ENCODE assay signal across 9 cellular contexts in the genomic region with DNA sequence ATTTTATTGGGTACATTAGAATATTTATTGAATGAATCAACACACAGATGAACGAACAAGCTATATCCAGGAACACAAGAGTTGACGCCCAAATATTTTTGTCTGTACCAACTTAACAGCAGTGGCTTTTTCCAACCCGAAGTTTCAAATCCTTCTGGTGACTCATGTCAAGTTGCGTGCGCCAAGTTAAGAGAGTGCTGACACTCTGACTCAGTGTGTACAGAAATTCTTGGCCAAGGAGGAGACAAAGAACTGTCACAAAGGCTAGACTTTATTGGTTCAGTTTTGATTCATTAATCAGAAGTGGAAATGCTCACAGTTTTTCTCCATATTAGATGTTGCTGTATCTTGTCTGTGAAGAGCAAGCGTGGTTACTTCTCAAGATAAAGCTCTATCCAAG. TPM values are rescaled to one million over a fixed set of nuclear protein-coding genes. Genes with fewer than 3 reads are reported as not detected.
DNase-seq lines count a peak whose midpoint lies in the region; ATAC-seq and TF ChIP-seq lines count a peak whose summit lies in the region.
"Had no signal": no experiment of that assay in that cellular context is flagged by ENCODE, and none has a peak within 500 bp of the region (broad histone marks: within the 10 kb centered on the region; RNA-seq: fewer than 3 reads in every experiment).

No MANE protein-coding gene starts in this region.

- POLR2A ChIA-PET in activated CD4-positive, alpha-beta memory T cell treated with anti-CD3 and anti-CD28 coated beads, Interleukin-2, amount 10 ng/mL, durations not matched to agents 7 days and 5 days (lab: Charles Lee) = no interaction called here

- peaks cover 4% of the 10 kb centered on the region for H3K4me1 Mint-ChIP-seq in activated CD4-positive, alpha-beta memory T cell treated with anti-CD3 and anti-CD28 coated beads, Interleukin-2, amount 10 ng/mL, durations not matched to agents 7 days and 5 days
- no peaks in the 10 kb centered on the region for H3K4me1 Mint-ChIP-seq in stimulated activated naive B cell treated with anti-CD40 and anti-IgM and Interleukin-4, amounts not matched to agents 10 μg/mL and 1 μg/mL and 100 μg/mL, for 72 hours
- H3K4me1 Mint-ChIP-seq in activated T-helper 1 cell treated with anti-CD3 and anti-CD28 coated beads, Interleukin-12 subunit alpha, Interleukin-12 subunit beta, Interleukin-2, Interleukin-4 antibody, amounts not matched to agents 30 ng/mL and 10 ng/mL and 1 ng/mL, durations not matched to agents 14 hours and 24 hours and 36 hours (ENCODE audit: low read depth) = no peaks in the 10 kb centered on the region

- DNase-seq in HS-27A (ENCODE audit: low read depth) = peak; percentile 83
- DNase-seq in activated CD4-positive, alpha-beta memory T cell treated with anti-CD3 and anti-CD28 coated beads, Interleukin-2, amount 10 ng/mL, durations not matched to agents 7 days and 5 days = peak; percentile 19
- DNase-seq in heart right ventricle = no peak
- no peak for DNase-seq in stimulated activated naive B cell treated with anti-CD40 and anti-IgM and Interleukin-4, amounts not matched to agents 10 μg/mL and 1 μg/mL and 100 μg/mL, for 72 hours
- DNase-seq in activated T-helper 1 cell treated with anti-CD3 and anti-CD28 coated beads, Interleukin-12 subunit alpha, Interleukin-12 subunit beta, Interleukin-2, Interleukin-4 antibody, amounts not matched to agents 30 ng/mL and 10 ng/mL and 1 ng/mL, durations not matched to agents 14 hours and 24 hours and 36 hours (ENCODE audit: low spot score) = no peak
- DNase-seq in HuH-7.5 (ENCODE audit: low spot score) = no peak

- H3K36me3 Mint-ChIP-seq in activated CD4-positive, alpha-beta memory T cell treated with anti-CD3 and anti-CD28 coated beads, Interleukin-2, amount 10 ng/mL, durations not matched to agents 7 days and 5 days (ENCODE audit: low read depth) = no peaks in the 10 kb centered on the region
- H3K36me3 Mint-ChIP-seq in stimulated activated naive B cell treated with anti-CD40 and anti-IgM and Interleukin-4, amounts not matched to agents 10 μg/mL and 1 μg/mL and 100 μg/mL, for 72 hours = no peaks in the 10 kb centered on the region
- no peaks in the 10 kb centered on the region for H3K36me3 Mint-ChIP-seq in activated T-helper 1 cell treated with anti-CD3 and anti-CD28 coated beads, Interleukin-12 subunit alpha, Interleukin-12 subunit beta, Interleukin-2, Interleukin-4 antibody, amounts not matched to agents 30 ng/mL and 10 ng/mL and 1 ng/mL, durations not matched to agents 14 hours and 24 hours and 36 hours (ENCODE audit: low read depth)
- H3K36me3 Mint-ChIP-seq: IgD-negative memory B cell had no signal

- no peak for TF ChIP-seq CTCF in heart right ventricle (IDR thresholded peaks at IDR 0.05)

- no peaks in the 10 kb centered on the region for H3K9me3 Mint-ChIP-seq in activated CD4-positive, alpha-beta memory T cell treated with anti-CD3 and anti-CD28 coated beads, Interleukin-2, amount 10 ng/mL, durations not matched to agents 7 days and 5 days
- H3K9me3 Mint-ChIP-seq in stimulated activated naive B cell treated with anti-CD40 and anti-IgM and Interleukin-4, amounts not matched to agents 10 μg/mL and 1 μg/mL and 100 μg/mL, for 72 hours = no peaks in the 10 kb centered on the region
- no peaks in the 10 kb centered on the region for H3K9me3 Mint-ChIP-seq in activated T-helper 1 cell treated with anti-CD3 and anti-CD28 coated beads, Interleukin-12 subunit alpha, Interleukin-12 subunit beta, Interleukin-2, Interleukin-4 antibody, amounts not matched to agents 30 ng/mL and 10 ng/mL and 1 ng/mL, durations not matched to agents 14 hours and 24 hours and 36 hours
- H3K9me3 Mint-ChIP-seq: IgD-negative memory B cell had no signal

- no peak overlapping the region for H3K27ac Mint-ChIP-seq in activated CD4-positive, alpha-beta memory T cell treated with anti-CD3 and anti-CD28 coated beads, Interleukin-2, amount 10 ng/mL, durations not matched to agents 7 days and 5 days
- no peak overlapping the region for H3K27ac Mint-ChIP-seq in stimulated activated naive B cell treated with anti-CD40 and anti-IgM and Interleukin-4, amounts not matched to agents 10 μg/mL and 1 μg/mL and 100 μg/mL, for 72 hours
- H3K27ac Mint-ChIP-seq in activated T-helper 1 cell treated with anti-CD3 and anti-CD28 coated beads, Interleukin-12 subunit alpha, Interleukin-12 subunit beta, Interleukin-2, Interleukin-4 antibody, amounts not matched to agents 30 ng/mL and 10 ng/mL and 1 ng/mL, durations not matched to agents 14 hours and 24 hours and 36 hours = no peak overlapping the region
- H3K27ac Mint-ChIP-seq: IgD-negative memory B cell had no signal

- peaks cover 14% of the 10 kb centered on the region for H3K27me3 Mint-ChIP-seq in activated CD4-positive, alpha-beta memory T cell treated with anti-CD3 and anti-CD28 coated beads, Interleukin-2, amount 10 ng/mL, durations not matched to agents 7 days and 5 days
- H3K27me3 Mint-ChIP-seq in stimulated activated naive B cell treated with anti-CD40 and anti-IgM and Interleukin-4, amounts not matched to agents 10 μg/mL and 1 μg/mL and 100 μg/mL, for 72 hours = no peaks in the 10 kb centered on the region
- peaks cover 9% of the 10 kb centered on the region for H3K27me3 Mint-ChIP-seq in activated T-helper 1 cell treated with anti-CD3 and anti-CD28 coated beads, Interleukin-12 subunit alpha, Interleukin-12 subunit beta, Interleukin-2, Interleukin-4 antibody, amounts not matched to agents 30 ng/mL and 10 ng/mL and 1 ng/mL, durations not matched to agents 14 hours and 24 hours and 36 hours (ENCODE audit: insufficient read depth)

- peak; percentile 48 to 92 (median 84) for ATAC-seq in heart right ventricle
- peak; percentile 36 to 55 for ATAC-seq in stimulated activated naive B cell treated with anti-CD40 and anti-IgM and Interleukin-4, amounts not matched to agents 10 μg/mL and 1 μg/mL and 100 μg/mL, for 72 hours (replicated peaks)
- no peak for ATAC-seq in GM21825 (IDR thresholded peaks at IDR 0.05; ENCODE audit: unreplicated experiment)
- no peak for ATAC-seq in HG03354 (IDR thresholded peaks at IDR 0.05; ENCODE audit: poor library complexity, severe bottlenecking, unreplicated experiment)

- H3K27me3 ChIP-seq in heart right ventricle = no peaks in the 10 kb centered on the region

- no peak overlapping the region for H3K4me3 ChIP-seq in heart right ventricle

- WGBS in heart right ventricle, 2 donors = 24 to 27% methylated on average over 6 of the region's 6 CpGs

- peaks cover 3 to 38% (median 23%) of the 10 kb centered on the region in 9 donors for H3K4me1 ChIP-seq in heart right ventricle

- no peak overlapping the region for H3K4me3 Mint-ChIP-seq in activated CD4-positive, alpha-beta memory T cell treated with anti-CD3 and anti-CD28 coated beads, Interleukin-2, amount 10 ng/mL, durations not matched to agents 7 days and 5 days
- no peak overlapping the region for H3K4me3 Mint-ChIP-seq in stimulated activated naive B cell treated with anti-CD40 and anti-IgM and Interleukin-4, amounts not matched to agents 10 μg/mL and 1 μg/mL and 100 μg/mL, for 72 hours
- no peak overlapping the region for H3K4me3 Mint-ChIP-seq in activated T-helper 1 cell treated with anti-CD3 and anti-CD28 coated beads, Interleukin-12 subunit alpha, Interleukin-12 subunit beta, Interleukin-2, Interleukin-4 antibody, amounts not matched to agents 30 ng/mL and 10 ng/mL and 1 ng/mL, durations not matched to agents 14 hours and 24 hours and 36 hours
- H3K4me3 Mint-ChIP-seq: IgD-negative memory B cell had no signal

- peak overlapping the region; percentile 15 to 90 (median 68) for H3K27ac ChIP-seq in heart right ventricle

- CTCF ChIA-PET in activated CD4-positive, alpha-beta memory T cell treated with anti-CD3 and anti-CD28 coated beads, Interleukin-2, amount 10 ng/mL, durations not matched to agents 7 days and 5 days (lab: Charles Lee) = interaction anchor here (0.6 kb wide), 1 partner anchor 19 kb away, joined by 3 read pairs; no protein-coding TSS in a partner anchor

- H3K9me3 ChIP-seq in heart right ventricle = no peaks in the 10 kb centered on the region

- intact Hi-C loops in heart right ventricle (cut with DNase I) = no loop called here
- intact Hi-C loops in activated T-helper 1 cell treated with anti-CD3 and anti-CD28 coated beads, Interleukin-12 subunit alpha, Interleukin-12 subunit beta, Interleukin-2, Interleukin-4 antibody, amounts not matched to agents 30 ng/mL and 10 ng/mL and 1 ng/mL, durations not matched to agents 14 hours and 24 hours and 36 hours (cut with micrococcal nuclease) = no loop called here

- H3K36me3 ChIP-seq in heart right ventricle = no peaks in the 10 kb centered on the region

RNA-seq across cellular contexts. Expression of a gene that starts 59.6 kb away (rescaled TPM):
- total RNA-seq in activated CD4-positive, alpha-beta memory T cell treated with anti-CD3 and anti-CD28 coated beads, Interleukin-2, amount 10 ng/mL, durations not matched to agents 7 days and 5 days = 10 to 100 TPM; 13.9 to 15.0 TPM
- total RNA-seq in heart right ventricle = 10 to 100 TPM; 17.2 to 73.1 (median 38.9) TPM
- 10 to 100 TPM; 11.8 to 15.1 TPM for polyA plus RNA-seq in heart right ventricle
- 21.3 and 22.7 TPM in 2 replicates for total RNA-seq in activated T-helper 1 cell treated with anti-CD3 and anti-CD28 coated beads, Interleukin-12 subunit alpha, Interleukin-12 subunit beta, Interleukin-2, Interleukin-4 antibody, amounts not matched to agents 30 ng/mL and 10 ng/mL and 1 ng/mL, durations not matched to agents 14 hours and 24 hours and 36 hours

Comparison
In these comparisons a context has a peak if more than half of its experiments do, and no peak if none do; other contexts are left out.
1. DNase-seq: peak in HS-27A (single experiment) and activated CD4-positive, alpha-beta memory T cell treated with anti-CD3 and anti-CD28 coated beads, Interleukin-2, amount 10 ng/mL, durations not matched to agents 7 days and 5 days (single experiment); none in heart right ventricle (0 of 2), stimulated activated naive B cell treated with anti-CD40 and anti-IgM and Interleukin-4, amounts not matched to agents 10 μg/mL and 1 μg/mL and 100 μg/mL, for 72 hours (single experiment), activated T-helper 1 cell treated with anti-CD3 and anti-CD28 coated beads, Interleukin-12 subunit alpha, Interleukin-12 subunit beta, Interleukin-2, Interleukin-4 antibody, amounts not matched to agents 30 ng/mL and 10 ng/mL and 1 ng/mL, durations not matched to agents 14 hours and 24 hours and 36 hours (single experiment) and HuH-7.5 (single experiment).
2. ATAC-seq: peak in heart right ventricle (8 of 8) and stimulated activated naive B cell treated with anti-CD40 and anti-IgM and Interleukin-4, amounts not matched to agents 10 μg/mL and 1 μg/mL and 100 μg/mL, for 72 hours (2 of 2); none in GM21825 (single experiment) and HG03354 (single experiment).